Comparison of ENCODE assay signal across 8 cellular contexts in genomic region chr13:98576215-98576945, GRCh38. TPM values are rescaled to one million over a fixed set of nuclear protein-coding genes. Genes with fewer than 3 reads are reported as not detected.
DNase-seq lines count a peak whose midpoint lies in the region; ATAC-seq and TF ChIP-seq lines count a peak whose summit lies in the region.

No MANE protein-coding gene starts in this region.

- H3K9me3 Mint-ChIP-seq in natural killer cell, result no peaks in the 10 kb centered on the region

- H3K4me3 Mint-ChIP-seq in natural killer cell, result peak overlapping the region; percentile 89

- no peaks in the 10 kb centered on the region for H3K27me3 Mint-ChIP-seq in natural killer cell (ENCODE audit: low read depth in 2 of 2)

- DNase-seq in GM03348 (ENCODE audit: low spot score) (peak; percentile 70), natural killer cell (peak; percentile 37), aorta (peak; percentile 74 to 85), pons (ENCODE audit: low spot score) (no peak)
- peak; percentile 78 for DNase-seq in activated CD8-positive, alpha-beta memory T cell treated with anti-CD3 and anti-CD28 coated beads, Interleukin-2, amount 50 U/mL, for 48 hours

- peak overlapping the region; percentile 79 to 83 for H3K27ac Mint-ChIP-seq in natural killer cell

- H3K27ac ChIP-seq in KOPT-K1 (ENCODE audit: low read depth, low read length, poor library complexity, severe bottlenecking) (peak overlapping the region; percentile 80), aorta (ENCODE audit: low read depth in 1 of 2, low read length in 2 of 2) (peak overlapping the region; percentile 82 to 100)

- ATAC-seq in GM21723 (IDR thresholded peaks at IDR 0.05; ENCODE audit: unreplicated experiment) (peak; percentile 38), esophagus mucosa (peak; percentile 71), natural killer cell (peak; percentile 38 to 45 (median 39)), aorta (ENCODE audit: low FRiP score) (peak; percentile 66)

- H3K9me3 ChIP-seq in KOPT-K1 (ENCODE audit: insufficient read depth, low read length, poor library complexity, severe bottlenecking) (no peaks in the 10 kb centered on the region), aorta (ENCODE audit: control insufficient read depth, low read length) (no peaks in the 10 kb centered on the region)

- intact Hi-C loops in natural killer cell (cut with micrococcal nuclease) (loop anchor here (5.0 kb wide), 1 partner anchor 74 kb away; no protein-coding TSS in a partner anchor), aorta (cut with DNase I) (loop anchor here (5.0 kb wide), 3 partner anchors 69 to 124 kb away; no protein-coding TSS in a partner anchor)

- H3K4me1 Mint-ChIP-seq in natural killer cell, result peaks cover 47 to 48% of the 10 kb centered on the region in 2 donors

- no peaks in the 10 kb centered on the region for H3K4me1 ChIP-seq in aorta (ENCODE audit: control insufficient read depth in 1 of 2, insufficient read depth in 2 of 2, low read length in 2 of 2)

- 0% methylated on average over 60 to 98 of the region's 98 CpGs for WGBS in aorta, 2 donors

- peak overlapping the region; percentile 93 to 95 for H3K4me3 ChIP-seq in aorta (ENCODE audit: low read length in 2 of 2)

- H3K36me3 Mint-ChIP-seq in natural killer cell, result no peaks in the 10 kb centered on the region

- no peak for TF ChIP-seq CTCF in natural killer cell (IDR thresholded peaks at IDR 0.05)

- H3K36me3 ChIP-seq in KOPT-K1 (ENCODE audit: insufficient read depth, low read length), result no peaks in the 10 kb centered on the region
- H3K36me3 ChIP-seq in aorta (ENCODE audit: control insufficient read depth in 1 of 2, insufficient read depth in 2 of 2, low read length in 1 of 2), result no peaks in the 10 kb centered on the region

- H3K27me3 ChIP-seq in aorta (ENCODE audit: control insufficient read depth in 1 of 2, insufficient read depth in 2 of 2, low read length in 1 of 2), result no peaks in the 10 kb centered on the region

RNA-seq across cellular contexts. Expression of gene STK24, which starts 0.5 kb away (rescaled TPM):
- 139 TPM for total RNA-seq in esophagus mucosa
- total RNA-seq in natural killer cell, result 10 to 100 TPM; 64.5 to 78.4 (median 70.4) TPM
- total RNA-seq in aorta, result 10 to 100 TPM; 61.3 to 64.5 TPM
- 10 to 100 TPM; 39.9 to 54.8 TPM for polyA plus RNA-seq in aorta
